14 cellular contexts compared by ENCODE assay signal in genomic region chr15:58549013-58549779, GRCh38.
DNase-seq lines count a peak whose midpoint lies in the region; ATAC-seq, FAIRE-seq and TF ChIP-seq lines count a peak whose summit lies in the region.
"Had no signal": no experiment of that assay in that cellular context is flagged by ENCODE, and none has a peak within 500 bp of the region (broad histone marks: within the 10 kb centered on the region; RNA-seq: fewer than 3 reads in every experiment).

No MANE protein-coding gene starts in this region.

- H3K4me3 ChIP-seq in esophagus muscularis mucosa (no peak overlapping the region), trophoblast cell (ENCODE audit: low read depth, low read length) (no peak overlapping the region)

- no peak for TF ChIP-seq EP300 in esophagus muscularis mucosa (IDR thresholded peaks at IDR 0.05)

- peak; percentile 91 for FAIRE-seq in D721Med (lab: Jason Lieb, UNC)

- intact Hi-C loops in esophagus muscularis mucosa (cut with DNase I) = no loop called here

- no peak overlapping the region for H3K4me2 ChIP-seq in trophoblast cell (ENCODE audit: low read length)

- peak overlapping the region; percentile 83 for H2BK12ac ChIP-seq in trophoblast cell (ENCODE audit: low read length)

- H4K91ac ChIP-seq in trophoblast cell (ENCODE audit: low read depth, low read length) = peak overlapping the region; percentile 89

- no peaks in the 10 kb centered on the region for H3K27me3 ChIP-seq in esophagus muscularis mucosa
- no peaks in the 10 kb centered on the region for H3K27me3 ChIP-seq in trophoblast cell (ENCODE audit: insufficient read depth, low read length)

- DNase-seq in D721Med (ENCODE audit: insufficient read length, low spot score) = peak; percentile 75
- DNase-seq in NCI-H2171 treated with DMSO at 0.1 percent for 48 hours (lab: John Stamatoyannopoulos, UW) = peak; percentile 75
- DNase-seq in esophagus muscularis mucosa (ENCODE audit: extremely low spot score) = no peak
- peak; percentile 86 to 97 for DNase-seq in trophoblast cell
- no peak for DNase-seq in NCI-H1930 (lab: John Stamatoyannopoulos, UW)
- DNase-seq in NCI-H2196 (lab: John Stamatoyannopoulos, UW; ENCODE audit: unreplicated experiment) = no peak
- DNase-seq: effector CD4-positive, alpha-beta T cell; GDM1; NCI-H1436 treated with DMSO at 0.1 percent for 48 hours; SIG-M5; stimulated activated CD4-positive, alpha-beta T cell treated with anti-CD3 and anti-CD28 coated beads, Interleukin-15, amount 100 ng/mL, for 24 hours had no signal

- H3K9me3 ChIP-seq in esophagus muscularis mucosa = no peaks in the 10 kb centered on the region
- H3K9me3 ChIP-seq in trophoblast cell (ENCODE audit: insufficient read depth, low read depth, low read length) = no peaks in the 10 kb centered on the region

- TF ChIP-seq POLR2A in esophagus muscularis mucosa (IDR thresholded peaks at IDR 0.05; ENCODE audit: low read depth) = no peak

- peaks cover 64% of the 10 kb centered on the region for H3K79me1 ChIP-seq in trophoblast cell (ENCODE audit: low read length)

- H2AK5ac ChIP-seq in trophoblast cell (ENCODE audit: low read length) = peak overlapping the region; percentile 87

- H2AFZ ChIP-seq in trophoblast cell (ENCODE audit: insufficient read depth, low read length, poor library complexity) = no peak overlapping the region

- H3K4me1 ChIP-seq in esophagus muscularis mucosa = peaks cover 35 to 64% (median 57%) of the 10 kb centered on the region in 4 donors
- peaks cover 52 to 60% of the 10 kb centered on the region in 2 experiments for H3K4me1 ChIP-seq in trophoblast cell (ENCODE audit: control insufficient read depth in 1 of 2, insufficient read depth in 2 of 2, low read length in 2 of 2)

- peak overlapping the region; percentile 34 for H3K18ac ChIP-seq in trophoblast cell (ENCODE audit: low read length)

- ATAC-seq in GM18520 (IDR thresholded peaks at IDR 0.05; ENCODE audit: unreplicated experiment) = no peak
- no peak for ATAC-seq in GM21528 (IDR thresholded peaks at IDR 0.05; ENCODE audit: low FRiP score, unreplicated experiment)

- WGBS in esophagus muscularis mucosa = 55% methylated on average over 12 of the region's 12 CpGs
- WGBS in trophoblast cell (ENCODE audit: extremely low coverage, insufficient coverage, insufficient read length) = no CpG with 5 or more reads among the region's 12 CpGs

- peak overlapping the region; percentile 19 for H2BK5ac ChIP-seq in trophoblast cell (ENCODE audit: low read depth, low read length, poor library complexity)

- H4K12ac ChIP-seq in trophoblast cell (ENCODE audit: low read depth, low read length) = no peak overlapping the region

- H3K23ac ChIP-seq in trophoblast cell (ENCODE audit: low read length) = no peak overlapping the region

- H2BK120ac ChIP-seq in trophoblast cell (ENCODE audit: insufficient read depth, low read length, poor library complexity) = peak overlapping the region; percentile 69

- H3K4ac ChIP-seq in trophoblast cell (ENCODE audit: low read depth, low read length) = peak overlapping the region; percentile 38

- peaks cover 14% of the 10 kb centered on the region for H3K79me2 ChIP-seq in trophoblast cell (ENCODE audit: control insufficient read depth, insufficient read depth, low read length, poor library complexity)

- TF ChIP-seq CTCF in D721Med (IDR thresholded peaks at IDR 0.05; ENCODE audit: insufficient read depth, missing control alignments) (no peak), esophagus muscularis mucosa (IDR thresholded peaks at IDR 0.05) (no peak)

- H3K9ac ChIP-seq in trophoblast cell (ENCODE audit: low read length) = no peak overlapping the region

- H4K8ac ChIP-seq in trophoblast cell (ENCODE audit: low read depth, low read length) = peak overlapping the region; percentile 40

- H3K36me3 ChIP-seq in esophagus muscularis mucosa (no peaks in the 10 kb centered on the region), trophoblast cell (ENCODE audit: control insufficient read depth in 1 of 2, insufficient read depth in 2 of 2, low read length in 2 of 2) (no peaks in the 10 kb centered on the region)

- H3K14ac ChIP-seq in trophoblast cell (ENCODE audit: low read length) = peak overlapping the region; percentile 54

- H3K27ac ChIP-seq in esophagus muscularis mucosa (replicated peaks in 1 of 4) (peak overlapping the region; percentile 35 to 75 (median 72)), trophoblast cell (ENCODE audit: low read depth, low read length) (peak overlapping the region; percentile 91)
- H3K27ac ChIP-seq: VCaP had no signal

Comparison
In these comparisons a context has a peak if more than half of its experiments do, and no peak if none do; other contexts are left out.
1. DNase-seq: peak in D721Med (single experiment), NCI-H2171 treated with DMSO at 0.1 percent for 48 hours (single experiment) and trophoblast cell (2 of 2); none in esophagus muscularis mucosa (single experiment), NCI-H1930 (0 of 2) and NCI-H2196 (single experiment).